In genomic region chr16:30194177-30194925, GRCh38 we compare ENCODE assay signal across 6 cellular contexts. TPM values are rescaled to one million over a fixed set of nuclear protein-coding genes. Genes with fewer than 3 reads are reported as not detected.
DNase-seq lines count a peak whose midpoint lies in the region; ATAC-seq and TF ChIP-seq lines count a peak whose summit lies in the region.
"Not testable (repeated sequence)": the region's sequence is repeated elsewhere in the genome, so short reads cannot be mapped to it uniquely, and the experiment has no call there.

No MANE protein-coding gene starts in this region.

- intact Hi-C loops in esophagus muscularis mucosa (cut with DNase I): not testable (repeated sequence)

- peak overlapping the region; percentile 37 for H3K4me3 ChIP-seq in AG09309 (ENCODE audit: control insufficient read depth, low read depth, low read length)
- H3K4me3 ChIP-seq in esophagus muscularis mucosa: peak overlapping the region; percentile 46 to 53 (median 50)

- not testable (repeated sequence) for H3K4me1 Mint-ChIP-seq in T-helper 2 cell treated with Interferon-gamma antibody and Interleukin-4, amounts not matched to agents 5 μg/mL and 100 μg/mL, for 36 hours (ENCODE audit: low read depth); natural killer cell treated with Interleukin-12 subunit alpha and Interleukin-12 subunit beta and Interleukin-15 and Interleukin-18, amount 100 ng/mL, for 72 hours (ENCODE audit: low read depth in 2 of 2)

- not testable (repeated sequence) for H3K27me3 Mint-ChIP-seq in T-helper 2 cell treated with Interferon-gamma antibody and Interleukin-4, amounts not matched to agents 5 μg/mL and 100 μg/mL, for 36 hours (ENCODE audit: low read depth); natural killer cell treated with Interleukin-12 subunit alpha and Interleukin-12 subunit beta and Interleukin-15 and Interleukin-18, amount 100 ng/mL, for 72 hours

- H3K9me3 ChIP-seq in esophagus muscularis mucosa: not testable (repeated sequence)

- H3K27ac Mint-ChIP-seq in T-helper 2 cell treated with Interferon-gamma antibody and Interleukin-4, amounts not matched to agents 5 μg/mL and 100 μg/mL, for 36 hours; natural killer cell treated with Interleukin-12 subunit alpha and Interleukin-12 subunit beta and Interleukin-15 and Interleukin-18, amount 100 ng/mL, for 72 hours: not testable (repeated sequence)

- H3K27me3 ChIP-seq in esophagus muscularis mucosa: not testable (repeated sequence)

- DNase-seq in AG09309 (ENCODE audit: low read depth); esophagus muscularis mucosa (ENCODE audit: extremely low spot score); natural killer cell treated with Interleukin-12 subunit alpha and Interleukin-12 subunit beta and Interleukin-15 and Interleukin-18, amount 100 ng/mL, for 72 hours (ENCODE audit: low spot score): not testable (repeated sequence)
- peak; percentile 5 for DNase-seq in T-helper 2 cell treated with Interferon-gamma antibody and Interleukin-4, amounts not matched to agents 5 μg/mL and 100 μg/mL, for 36 hours (ENCODE audit: low spot score)

- TF ChIP-seq POLR2A in esophagus muscularis mucosa (IDR thresholded peaks at IDR 0.05; ENCODE audit: low read depth): not testable (repeated sequence)

- 15% methylated on average over 22 of the region's 60 CpGs for WGBS in esophagus muscularis mucosa

- H3K4me1 ChIP-seq in esophagus muscularis mucosa: not testable (repeated sequence)

- not testable (repeated sequence) for H3K9me3 Mint-ChIP-seq in T-helper 2 cell treated with Interferon-gamma antibody and Interleukin-4, amounts not matched to agents 5 μg/mL and 100 μg/mL, for 36 hours; natural killer cell treated with Interleukin-12 subunit alpha and Interleukin-12 subunit beta and Interleukin-15 and Interleukin-18, amount 100 ng/mL, for 72 hours

- TF ChIP-seq EP300 in esophagus muscularis mucosa (IDR thresholded peaks at IDR 0.05): not testable (repeated sequence)

- not testable (repeated sequence) for H3K36me3 ChIP-seq in esophagus muscularis mucosa

- not testable (repeated sequence) for H3K4me3 Mint-ChIP-seq in T-helper 2 cell treated with Interferon-gamma antibody and Interleukin-4, amounts not matched to agents 5 μg/mL and 100 μg/mL, for 36 hours; natural killer cell treated with Interleukin-12 subunit alpha and Interleukin-12 subunit beta and Interleukin-15 and Interleukin-18, amount 100 ng/mL, for 72 hours

- peak overlapping the region in 2 of 4 donors; percentile 50 to 65 for H3K27ac ChIP-seq in esophagus muscularis mucosa (replicated peaks in 1 of 4)

- peak; percentile 61 for ATAC-seq in GM19463 (IDR thresholded peaks at IDR 0.05; ENCODE audit: unreplicated experiment)
- ATAC-seq in HG03095 (IDR thresholded peaks at IDR 0.05; ENCODE audit: unreplicated experiment): peak; percentile 53
- ATAC-seq in natural killer cell treated with Interleukin-12 subunit alpha and Interleukin-12 subunit beta and Interleukin-15 and Interleukin-18, amount 100 ng/mL, for 72 hours: peak; percentile 89 to 91

- TF ChIP-seq CTCF in AG09309 (IDR thresholded peaks at IDR 0.05; ENCODE audit: control insufficient read depth, insufficient read depth, low read depth, low read length, missing control alignments); esophagus muscularis mucosa (IDR thresholded peaks at IDR 0.05): not testable (repeated sequence)

- not testable (repeated sequence) for H3K36me3 Mint-ChIP-seq in T-helper 2 cell treated with Interferon-gamma antibody and Interleukin-4, amounts not matched to agents 5 μg/mL and 100 μg/mL, for 36 hours (ENCODE audit: low read depth); natural killer cell treated with Interleukin-12 subunit alpha and Interleukin-12 subunit beta and Interleukin-15 and Interleukin-18, amount 100 ng/mL, for 72 hours

RNA-seq across cellular contexts. Expression of gene SLX1A, which starts 0.7 kb away (rescaled TPM):
- 10 to 100 TPM; 12.9 to 27.1 (median 23.1) TPM for total RNA-seq in esophagus muscularis mucosa
- total RNA-seq in natural killer cell treated with Interleukin-12 subunit alpha and Interleukin-12 subunit beta and Interleukin-15 and Interleukin-18, amount 100 ng/mL, for 72 hours: 100 to 1,000 TPM in 1 of 2 donors, 10 to 100 TPM in 1; 48.6 to 169 TPM

RNA-seq across cellular contexts. Expression of gene BOLA2B, which starts 0.9 kb away (rescaled TPM):
- 100 to 1,000 TPM in 2 of 4 donors, 10 to 100 TPM in 2; 43.4 to 205 (median 116) TPM for total RNA-seq in esophagus muscularis mucosa
- 100 to 1,000 TPM; 206 to 410 TPM for total RNA-seq in natural killer cell treated with Interleukin-12 subunit alpha and Interleukin-12 subunit beta and Interleukin-15 and Interleukin-18, amount 100 ng/mL, for 72 hours

RNA-seq across cellular contexts. Expression of gene SULT1A3, which starts 4.7 kb away (rescaled TPM):
- total RNA-seq in esophagus muscularis mucosa: 10 to 100 TPM in 3 of 4 donors, 1 to 10 TPM in 1; 2.5 to 23.7 (median 15.0) TPM
- total RNA-seq in natural killer cell treated with Interleukin-12 subunit alpha and Interleukin-12 subunit beta and Interleukin-15 and Interleukin-18, amount 100 ng/mL, for 72 hours: 10 to 100 TPM; 19.1 to 46.7 TPM

RNA-seq across cellular contexts. Expression of gene CORO1A, which starts 10.9 kb away (rescaled TPM):
- 10 to 100 TPM; 11.0 to 33.5 (median 23.1) TPM for total RNA-seq in esophagus muscularis mucosa
- 1,000 to 10,000 TPM in 1 of 2 donors, 100 to 1,000 TPM in 1; 987 to 1,615 TPM for total RNA-seq in natural killer cell treated with Interleukin-12 subunit alpha and Interleukin-12 subunit beta and Interleukin-15 and Interleukin-18, amount 100 ng/mL, for 72 hours

RNA-seq across cellular contexts. Expression of gene NPIPB13, which starts 53.9 kb away (rescaled TPM):
- total RNA-seq in esophagus muscularis mucosa: 1 to 10 TPM in 1 of 4 donors, under 1 TPM in 3; under 0.01 to 4.1 (median 0.90) TPM
- 10 to 100 TPM; 38.2 to 50.6 TPM for total RNA-seq in natural killer cell treated with Interleukin-12 subunit alpha and Interleukin-12 subunit beta and Interleukin-15 and Interleukin-18, amount 100 ng/mL, for 72 hours
